ENCODE assay signal across 12 cellular contexts in the genomic region with DNA sequence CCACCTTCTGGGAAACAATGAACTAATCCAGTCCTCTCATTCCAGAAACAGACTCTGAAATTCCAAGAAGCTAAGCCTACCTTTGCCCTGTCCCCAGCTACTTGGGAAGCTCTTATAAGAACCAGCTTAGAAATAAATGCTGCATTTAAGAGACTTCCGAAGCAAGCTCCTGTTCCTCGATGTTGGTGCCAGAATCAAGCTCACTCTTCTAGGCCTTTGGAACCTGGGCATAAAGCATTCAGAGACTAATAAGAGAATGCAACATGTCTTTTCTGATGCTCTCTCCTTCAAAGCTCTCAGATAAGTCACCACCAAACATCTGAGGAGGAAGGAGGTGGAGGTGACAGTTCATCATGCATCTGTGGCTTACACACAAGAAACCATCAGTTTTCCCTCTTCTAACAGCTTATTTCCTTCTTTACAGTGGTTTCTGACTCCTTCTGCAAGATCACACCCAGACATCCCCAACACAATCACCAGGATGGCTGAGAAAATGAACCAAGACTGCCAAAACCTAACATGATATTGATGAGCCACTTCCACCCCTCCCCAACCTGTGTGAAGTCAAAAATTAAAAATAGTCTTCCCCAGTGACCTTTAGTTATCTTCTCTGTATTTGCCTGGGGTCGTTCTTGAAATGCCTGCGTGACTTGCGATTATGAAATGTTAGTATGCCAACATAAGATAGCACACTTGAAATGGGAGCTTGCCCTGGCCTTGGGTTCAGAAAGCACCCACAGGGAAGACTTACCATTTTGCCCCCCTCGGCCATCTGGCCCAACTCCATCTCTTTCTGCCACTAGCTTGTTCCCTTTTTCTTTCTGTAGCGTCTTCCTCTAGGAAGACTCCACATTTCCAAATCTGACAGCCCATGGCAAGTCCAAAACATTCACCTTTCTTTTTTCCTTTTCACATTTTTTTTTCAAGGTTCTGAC. TPM values are rescaled to one million over a fixed set of nuclear protein-coding genes. Genes with fewer than 3 reads are reported as not detected.
DNase-seq lines count a peak whose midpoint lies in the region; ATAC-seq lines count a peak whose summit lies in the region.
"Had no signal": no experiment of that assay in that cellular context is flagged by ENCODE, and none has a peak within 500 bp of the region (broad histone marks: within the 10 kb centered on the region; RNA-seq: fewer than 3 reads in every experiment).

No MANE protein-coding gene starts in this region.

- peaks cover 10% of the 10 kb centered on the region for H3K4me1 ChIP-seq in BLaER1

- no peak overlapping the region for H3K27ac ChIP-seq in BLaER1
- H3K27ac ChIP-seq: C4-2B, cardiac muscle cell had no signal

- DNase-seq in KG1 (lab: John Stamatoyannopoulos, UW) (peak; percentile 83), middle frontal gyrus (ENCODE audit: extremely low spot score, low spot score) (peak; percentile 2), NCI-H1694 (lab: John Stamatoyannopoulos, UW) (no peak), SHP77 (lab: John Stamatoyannopoulos, UW) (no peak)
- no peak for DNase-seq in activated T-helper 2 cell treated with anti-CD3 and anti-CD28 coated beads, Interferon-gamma antibody, Interleukin-2, Interleukin-4, amounts not matched to agents 10 μg/mL and 5 μg/mL and 100 μg/mL, durations not matched to agents 14 hours and 24 hours and 36 hours (ENCODE audit: low spot score)
- DNase-seq: activated CD4-positive, alpha-beta T cell treated with anti-CD3 and anti-CD28 coated beads, Interleukin-2, amount 50 U/mL, for 1 hour had no signal

- ATAC-seq in GM21717 (IDR thresholded peaks at IDR 0.05; ENCODE audit: unreplicated experiment) (no peak), HG02938 (IDR thresholded peaks at IDR 0.05; ENCODE audit: unreplicated experiment) (no peak)

- H3K36me3 ChIP-seq in BLaER1 = no peaks in the 10 kb centered on the region
- H3K36me3 ChIP-seq: cardiac muscle cell had no signal

- no peaks in the 10 kb centered on the region for H3K27me3 Mint-ChIP-seq in activated T-helper 2 cell treated with anti-CD3 and anti-CD28 coated beads, Interferon-gamma antibody, Interleukin-2, Interleukin-4, amounts not matched to agents 10 μg/mL and 5 μg/mL and 100 μg/mL, durations not matched to agents 14 hours and 24 hours and 36 hours (ENCODE audit: low read depth)

- no peaks in the 10 kb centered on the region for H3K9me3 ChIP-seq in BLaER1

- peak overlapping the region; percentile 79 for H3K27ac Mint-ChIP-seq in activated T-helper 2 cell treated with anti-CD3 and anti-CD28 coated beads, Interferon-gamma antibody, Interleukin-2, Interleukin-4, amounts not matched to agents 10 μg/mL and 5 μg/mL and 100 μg/mL, durations not matched to agents 14 hours and 24 hours and 36 hours
- H3K27ac Mint-ChIP-seq: mesothelial cell of epicardium had no signal

- peaks cover 42% of the 10 kb centered on the region for H3K36me3 Mint-ChIP-seq in activated T-helper 2 cell treated with anti-CD3 and anti-CD28 coated beads, Interferon-gamma antibody, Interleukin-2, Interleukin-4, amounts not matched to agents 10 μg/mL and 5 μg/mL and 100 μg/mL, durations not matched to agents 14 hours and 24 hours and 36 hours (ENCODE audit: low read depth)

- H3K4me1 Mint-ChIP-seq in activated T-helper 2 cell treated with anti-CD3 and anti-CD28 coated beads, Interferon-gamma antibody, Interleukin-2, Interleukin-4, amounts not matched to agents 10 μg/mL and 5 μg/mL and 100 μg/mL, durations not matched to agents 14 hours and 24 hours and 36 hours (ENCODE audit: low read depth) = peaks cover 79% of the 10 kb centered on the region

- intact Hi-C loops in activated T-helper 2 cell treated with anti-CD3 and anti-CD28 coated beads, Interferon-gamma antibody, Interleukin-2, Interleukin-4, amounts not matched to agents 10 μg/mL and 5 μg/mL and 100 μg/mL, durations not matched to agents 14 hours and 24 hours and 36 hours (cut with micrococcal nuclease) = no loop called here

- H3K27me3 ChIP-seq in BLaER1 = no peaks in the 10 kb centered on the region
- H3K27me3 ChIP-seq: cardiac muscle cell had no signal

- H3K9me3 Mint-ChIP-seq in activated T-helper 2 cell treated with anti-CD3 and anti-CD28 coated beads, Interferon-gamma antibody, Interleukin-2, Interleukin-4, amounts not matched to agents 10 μg/mL and 5 μg/mL and 100 μg/mL, durations not matched to agents 14 hours and 24 hours and 36 hours = peaks cover 5% of the 10 kb centered on the region

- H4K20me1 ChIP-seq in BLaER1 = no peaks in the 10 kb centered on the region

- H3K9ac ChIP-seq in BLaER1 = no peak overlapping the region

- no peak overlapping the region for H3K4me3 ChIP-seq in BLaER1
- H3K4me3 ChIP-seq: cardiac muscle cell had no signal

- peak overlapping the region; percentile 6 for H3K4me3 Mint-ChIP-seq in activated T-helper 2 cell treated with anti-CD3 and anti-CD28 coated beads, Interferon-gamma antibody, Interleukin-2, Interleukin-4, amounts not matched to agents 10 μg/mL and 5 μg/mL and 100 μg/mL, durations not matched to agents 14 hours and 24 hours and 36 hours (ENCODE audit: low read depth)
- H3K4me3 Mint-ChIP-seq: mesothelial cell of epicardium had no signal

- peak overlapping the region; percentile 20; the same call in 1 of the 2 replicates for H3K4me2 ChIP-seq in BLaER1

RNA-seq across cellular contexts. Expression of a gene that starts 11.5 kb away (rescaled TPM):
- 38.3 and 38.6 TPM in 2 replicates for total RNA-seq in activated T-helper 2 cell treated with anti-CD3 and anti-CD28 coated beads, Interferon-gamma antibody, Interleukin-2, Interleukin-4, amounts not matched to agents 10 μg/mL and 5 μg/mL and 100 μg/mL, durations not matched to agents 14 hours and 24 hours and 36 hours

Comparison
In these comparisons a context has a peak if more than half of its experiments do, and no peak if none do; other contexts are left out.
1. DNase-seq: peak in KG1 (single experiment) and middle frontal gyrus (single experiment); none in activated T-helper 2 cell treated with anti-CD3 and anti-CD28 coated beads, Interferon-gamma antibody, Interleukin-2, Interleukin-4, amounts not matched to agents 10 μg/mL and 5 μg/mL and 100 μg/mL, durations not matched to agents 14 hours and 24 hours and 36 hours (single experiment), NCI-H1694 (single experiment) and SHP77 (0 of 2).